In genomic region chr9:111147021-111147420, GRCh38 we compare ENCODE assay signal across 14 cellular contexts.
A peak's percentile ranks its signal among the peaks of the same experiment; 100 is the strongest.
DNase-seq lines count a peak whose midpoint lies in the region; ATAC-seq and TF ChIP-seq lines count a peak whose summit lies in the region.
"Had no signal": no experiment of that assay in that cellular context is flagged by ENCODE, and none has a peak within 500 bp of the region (broad histone marks: within the 10 kb centered on the region; RNA-seq: fewer than 3 reads in every experiment).

No MANE protein-coding gene starts in this region.

- intact Hi-C loops in IMR-90 (cut with micrococcal nuclease), result no loop called here
- intact Hi-C loops in PC-9 (cut with micrococcal nuclease; ENCODE audit: unreplicated experiment), result loop anchor here (10.0 kb wide), 1 partner anchor 512 kb away; no protein-coding TSS in a partner anchor

- TF ChIP-seq POLR2A in IMR-90 (IDR thresholded peaks at IDR 0.05; ENCODE audit: low read depth, low read length), result no peak

- H3K9me3 ChIP-seq in IMR-90 (ENCODE audit: control insufficient read depth, insufficient read depth, low read length) (no peaks in the 10 kb centered on the region), PC-9 (ENCODE audit: insufficient read depth, low read depth) (no peaks in the 10 kb centered on the region), mesenchymal stem cell (ENCODE audit: control insufficient read depth, low read length) (no peaks in the 10 kb centered on the region)
- H3K9me3 ChIP-seq: A549, BE2C had no signal

- H3K4me2 ChIP-seq in IMR-90 (ENCODE audit: low read depth, low read length) (no peak overlapping the region), PC-9 (no peak overlapping the region), mesenchymal stem cell (ENCODE audit: low read length, poor library complexity, severe bottlenecking) (no peak overlapping the region)
- H3K4me2 ChIP-seq: A549 had no signal

- no peak overlapping the region for H4K91ac ChIP-seq in IMR-90 (ENCODE audit: insufficient read depth, low read depth, low read length)
- H4K91ac ChIP-seq in mesenchymal stem cell (ENCODE audit: low read length), result no peak overlapping the region

- H3K27ac ChIP-seq in IMR-90 (ENCODE audit: insufficient read depth, low read length) (no peak overlapping the region), PC-9 (no peak overlapping the region), mesenchymal stem cell (ENCODE audit: low read length, poor library complexity, severe bottlenecking) (no peak overlapping the region)
- H3K27ac ChIP-seq: A549, GM23248 had no signal

- H3K9ac ChIP-seq in IMR-90 (ENCODE audit: low read depth, low read length) (no peak overlapping the region), mesenchymal stem cell (ENCODE audit: low read length) (no peak overlapping the region)
- H3K9ac ChIP-seq: GM23248 had no signal

- DNase-seq in IMR-90, result no peak
- no peak for DNase-seq in PC-9
- no peak for DNase-seq in mesenchymal stem cell
- DNase-seq in NCI-H1048 (lab: John Stamatoyannopoulos, UW), result no peak
- no peak for DNase-seq in germinal center (ENCODE audit: low spot score)
- DNase-seq: BE2C; Calu3; CD4-positive, CD25-positive, alpha-beta regulatory T cell; DMS 273 treated with DMSO at 0.1 percent for 48 hours; GM23248; H9 had no signal

- dilution Hi-C loops in IMR-90 (cut with HindIII; ENCODE audit: low sequenced_read_pairs, unreplicated experiment), result no loop called here

- H2BK20ac ChIP-seq in IMR-90 (ENCODE audit: low read depth, low read length), result no peak overlapping the region

- H3K56ac ChIP-seq in IMR-90 (ENCODE audit: extremely low read depth, insufficient read depth, low read length), result 0 out of 2 replicates have a peak overlapping the region, but pooled peaks have one; percentile 12

- H3K4me3 ChIP-seq in IMR-90 (ENCODE audit: insufficient read depth, low read depth, low read length) (no peak overlapping the region), PC-9 (no peak overlapping the region), mesenchymal stem cell (ENCODE audit: insufficient read depth in 1 of 2, low read depth in 1 of 2, low read length in 2 of 2) (no peak overlapping the region)
- H3K4me3 ChIP-seq: A549, GM12878, GM23248 had no signal

- peaks cover 2% of the 10 kb centered on the region; the same call in 1 of the 2 replicates for H3K9me1 ChIP-seq in IMR-90 (ENCODE audit: insufficient read depth, low read length)

- no peak for TF ChIP-seq RAD21 in IMR-90 (IDR thresholded peaks at IDR 0.05; ENCODE audit: low read length)

- H3K23ac ChIP-seq in IMR-90 (ENCODE audit: low read depth, low read length), result no peak overlapping the region
- no peak overlapping the region for H3K23ac ChIP-seq in mesenchymal stem cell (ENCODE audit: low read length in 2 of 2)

- no peak overlapping the region for H2BK12ac ChIP-seq in mesenchymal stem cell (ENCODE audit: low read length in 2 of 2)

- H2BK5ac ChIP-seq in IMR-90 (ENCODE audit: low read depth, low read length, poor library complexity, severe bottlenecking), result no peak overlapping the region
- H2BK5ac ChIP-seq in mesenchymal stem cell (ENCODE audit: low read depth, low read length, poor library complexity, severe bottlenecking), result no peak overlapping the region

- H4K20me1 ChIP-seq in IMR-90 (ENCODE audit: insufficient read depth, low read length) (no peaks in the 10 kb centered on the region), PC-9 (ENCODE audit: insufficient read depth) (no peaks in the 10 kb centered on the region)

- TF ChIP-seq CTCF in IMR-90 (conservative IDR thresholded peaks at IDR 0.05; ENCODE audit: low read depth, low read length) (no peak), PC-9 (conservative IDR thresholded peaks at IDR 0.05) (no peak)

- in situ Hi-C loops in IMR-90 (cut with MboI; ENCODE audit: low sequenced_read_pairs), result no loop called here

- H2BK15ac ChIP-seq in IMR-90 (ENCODE audit: low read depth, low read length) (no peak overlapping the region), mesenchymal stem cell (ENCODE audit: low read depth, poor library complexity, severe bottlenecking) (no peak overlapping the region)

- no peaks in the 10 kb centered on the region for H3F3A ChIP-seq in PC-9 (ENCODE audit: insufficient read depth, low read depth)

- H3K4ac ChIP-seq in IMR-90 (ENCODE audit: low read depth, low read length) (no peak overlapping the region), mesenchymal stem cell (ENCODE audit: low read depth in 1 of 2, low read length in 2 of 2) (no peak overlapping the region)

- H3K9me2 ChIP-seq in PC-9 (ENCODE audit: insufficient read depth), result no peaks in the 10 kb centered on the region

- H3K14ac ChIP-seq in IMR-90 (replicated peaks; ENCODE audit: low read depth, low read length), result no peak overlapping the region
- H3K14ac ChIP-seq in mesenchymal stem cell (ENCODE audit: low read length in 2 of 2), result no peak overlapping the region

- H3K18ac ChIP-seq in IMR-90 (ENCODE audit: low read depth, low read length) (no peak overlapping the region), mesenchymal stem cell (ENCODE audit: low read depth in 1 of 2, low read length in 2 of 2) (peak overlapping the region in 1 of 2 experiments; percentile 39)

- CTCF ChIA-PET in IMR-90 (lab: Yijun Ruan, JAX), result no interaction called here
- CTCF ChIA-PET in PC-9 (lab: Charles Lee), result no interaction called here

- no peak overlapping the region for H4K5ac ChIP-seq in IMR-90 (ENCODE audit: low read depth, low read length)

- no CpG with 5 or more reads among the region's 3 CpGs for WGBS in IMR-90 (ENCODE audit: extremely low coverage in 2 of 2, insufficient read length in 1 of 2), 2 experiments
- 84% methylated on average over 3 of the region's 3 CpGs for WGBS in mesenchymal stem cell

- H2AK5ac ChIP-seq in IMR-90 (ENCODE audit: low read depth, low read length), result peak overlapping the region; percentile 5; the same call in 1 of the 2 replicates
- H2AK5ac ChIP-seq in mesenchymal stem cell (ENCODE audit: low read length, severe bottlenecking), result peak overlapping the region; percentile 90

- no peak overlapping the region for H2AK9ac ChIP-seq in IMR-90 (replicated peaks; ENCODE audit: low read depth, low read length, poor library complexity)

- H2BK120ac ChIP-seq in IMR-90 (ENCODE audit: low read depth, low read length), result no peak overlapping the region
- H2BK120ac ChIP-seq in mesenchymal stem cell (ENCODE audit: low read depth, low read length), result no peak overlapping the region

- no TSS peak for BruUV-seq in IMR-90 (replicated peaks; lab: Mats Ljungman, UMichigan)
- no TSS peak for BruUV-seq in PC-9 (replicated peaks; lab: Mats Ljungman, UMichigan)

- ATAC-seq in IMR-90 (ENCODE audit: low read depth) (no peak), GM18861 (IDR thresholded peaks at IDR 0.05; ENCODE audit: unreplicated experiment) (no peak)
- ATAC-seq: A549, GM12878 had no signal

- H4K8ac ChIP-seq in IMR-90 (ENCODE audit: low read depth in 2 of 2, low read length in 2 of 2), result no peak overlapping the region
- no peak overlapping the region for H4K8ac ChIP-seq in mesenchymal stem cell (ENCODE audit: low read length)

- H3K79me1 ChIP-seq in IMR-90 (ENCODE audit: low read depth in 1 of 2, low read length in 2 of 2) (no peaks in the 10 kb centered on the region), mesenchymal stem cell (replicated peaks; ENCODE audit: low read length, poor library complexity, severe bottlenecking) (peaks cover 1% of the 10 kb centered on the region)

- H3K36me3 ChIP-seq in IMR-90 (ENCODE audit: control insufficient read depth, insufficient read depth, low read length) (no peaks in the 10 kb centered on the region), PC-9 (ENCODE audit: low read depth) (no peaks in the 10 kb centered on the region), mesenchymal stem cell (ENCODE audit: control insufficient read depth in 1 of 2, insufficient read depth in 2 of 2, low read depth in 1 of 2, low read length in 2 of 2) (no peaks in the 10 kb centered on the region)
- H3K36me3 ChIP-seq: BE2C had no signal

- no peaks in the 10 kb centered on the region; the same call in 1 of the 2 replicates for H3K4me1 ChIP-seq in IMR-90 (ENCODE audit: control insufficient read depth, insufficient read depth, low read length)
- H3K4me1 ChIP-seq in PC-9 (replicated peaks; ENCODE audit: insufficient read depth), result no peaks in the 10 kb centered on the region
- H3K4me1 ChIP-seq in mesenchymal stem cell (ENCODE audit: control insufficient read depth, insufficient read depth, low read depth, low read length), result peaks cover 4% of the 10 kb centered on the region

- H2AFZ ChIP-seq in IMR-90 (replicated peaks; ENCODE audit: low read length, poor library complexity) (no peak overlapping the region), PC-9 (0 out of 2 replicates have a peak overlapping the region, but pooled peaks have one; percentile 46), mesenchymal stem cell (ENCODE audit: low read depth, low read length) (no peak overlapping the region)
- H2AFZ ChIP-seq: GM23248 had no signal

- POLR2A ChIA-PET in IMR-90 (lab: Charles Lee; ENCODE audit: unreplicated experiment) (no interaction called here), PC-9 (lab: Charles Lee; ENCODE audit: unreplicated experiment) (no interaction called here)

- no peaks in the 10 kb centered on the region for H3K79me2 ChIP-seq in PC-9 (ENCODE audit: low read depth)

- H3K27me3 ChIP-seq in IMR-90 (ENCODE audit: control insufficient read depth, insufficient read depth, low read length) (no peaks in the 10 kb centered on the region), PC-9 (ENCODE audit: insufficient read depth, low read depth) (no peaks in the 10 kb centered on the region), mesenchymal stem cell (ENCODE audit: control insufficient read depth in 1 of 2, insufficient read depth in 1 of 2, low read length in 2 of 2) (no peaks in the 10 kb centered on the region)
- H3K27me3 ChIP-seq: BE2C had no signal

TF ChIP-seq in IMR-90, 13 proteins besides CTCF, POLR2A, EP300 and RAD21 (continues in another document):
- TF ChIP-seq MXI1 (IDR thresholded peaks at IDR 0.05; ENCODE audit: borderline replicate concordance, low read depth, low read length), result no peak
- no peak for TF ChIP-seq FOS (IDR thresholded peaks at IDR 0.05; ENCODE audit: low read depth, low read length)
- no peak for TF ChIP-seq RCOR1 (IDR thresholded peaks at IDR 0.05; ENCODE audit: insufficient replicate concordance, low read length)
- no peak for TF ChIP-seq ELK1 (IDR thresholded peaks at IDR 0.05; ENCODE audit: borderline replicate concordance, low read depth, low read length)
- no peak for TF ChIP-seq RFX5 (IDR thresholded peaks at IDR 0.05; ENCODE audit: low read depth, low read length)
